ENCODE assay signal across 8 cellular contexts in genomic region chr11:85810521-85810870, GRCh38. TPM values are rescaled to one million over a fixed set of nuclear protein-coding genes. Genes with fewer than 3 reads are reported as not detected.
DNase-seq lines count a peak whose midpoint lies in the region; ATAC-seq, FAIRE-seq and TF ChIP-seq lines count a peak whose summit lies in the region.

No MANE protein-coding gene starts in this region.

- ATAC-seq in Right ventricle myocardium superior (ENCODE audit: poor library complexity) (peak; percentile 3), Right ventricle myocardium inferior (no peak), upper lobe of right lung (no peak)

- H3K4me3 ChIP-seq in breast epithelium (peak overlapping the region; percentile 49 to 76 (median 73)), mesenchymal stem cell (ENCODE audit: insufficient read depth in 1 of 2, low read depth in 1 of 2, low read length in 2 of 2) (peak overlapping the region; percentile 73 to 84), upper lobe of right lung (peak overlapping the region; percentile 71)

- DNase-seq in Right ventricle myocardium superior (no peak), Right ventricle myocardium inferior (ENCODE audit: missing footprints) (no peak), breast epithelium (ENCODE audit: low spot score in 2 of 2) (no peak), mesenchymal stem cell (no peak), upper lobe of right lung (no peak), DMS153 treated with DMSO at 0.1 percent for 48 hours (lab: John Stamatoyannopoulos, UW; ENCODE audit: unreplicated experiment) (no peak), NOMO-1 treated with dmso at 0.1 percent for 144 hours (lab: John Stamatoyannopoulos, UW; ENCODE audit: unreplicated experiment) (no peak), GM12892 (ENCODE audit: insufficient read length) (no peak)

- no peak overlapping the region for H4K8ac ChIP-seq in mesenchymal stem cell (ENCODE audit: low read length)

- H3K27me3 ChIP-seq in breast epithelium (no peaks in the 10 kb centered on the region), mesenchymal stem cell (ENCODE audit: control insufficient read depth in 1 of 2, insufficient read depth in 1 of 2, low read length in 2 of 2) (no peaks in the 10 kb centered on the region), upper lobe of right lung (no peaks in the 10 kb centered on the region)

- peak overlapping the region; percentile 38 to 49 for H3K27ac ChIP-seq in breast epithelium
- H3K27ac ChIP-seq in mesenchymal stem cell (ENCODE audit: low read length, poor library complexity, severe bottlenecking): no peak overlapping the region
- peak overlapping the region; percentile 66 for H3K27ac ChIP-seq in upper lobe of right lung

- H2BK120ac ChIP-seq in mesenchymal stem cell (ENCODE audit: low read depth, low read length): no peak overlapping the region

- no peak overlapping the region for H2BK12ac ChIP-seq in mesenchymal stem cell (ENCODE audit: low read length in 2 of 2)

- no peak for TF ChIP-seq CTCF in breast epithelium (IDR thresholded peaks at IDR 0.05)
- no peak for TF ChIP-seq CTCF in upper lobe of right lung (IDR thresholded peaks at IDR 0.05)

- H3K36me3 ChIP-seq in breast epithelium: no peaks in the 10 kb centered on the region
- no peaks in the 10 kb centered on the region for H3K36me3 ChIP-seq in mesenchymal stem cell (ENCODE audit: control insufficient read depth in 1 of 2, insufficient read depth in 2 of 2, low read depth in 1 of 2, low read length in 2 of 2)
- H3K36me3 ChIP-seq in upper lobe of right lung: no peaks in the 10 kb centered on the region

- no peak overlapping the region for H3K4ac ChIP-seq in mesenchymal stem cell (ENCODE audit: low read depth in 1 of 2, low read length in 2 of 2)

- peak overlapping the region; percentile 96 for H3K4me2 ChIP-seq in mesenchymal stem cell (ENCODE audit: low read length, poor library complexity, severe bottlenecking)

- H3K9ac ChIP-seq in mesenchymal stem cell (ENCODE audit: low read length): peak overlapping the region; percentile 73

- no peak for FAIRE-seq in GM12892 (lab: Jason Lieb, UNC)

- H3K23ac ChIP-seq in mesenchymal stem cell (ENCODE audit: low read length in 2 of 2): peak overlapping the region in 1 of 2 experiments; percentile 64

- peaks cover 3% of the 10 kb centered on the region for H3K79me1 ChIP-seq in mesenchymal stem cell (replicated peaks; ENCODE audit: low read length, poor library complexity, severe bottlenecking)

- no peaks in the 10 kb centered on the region for H3K9me3 ChIP-seq in breast epithelium
- no peaks in the 10 kb centered on the region for H3K9me3 ChIP-seq in mesenchymal stem cell (ENCODE audit: control insufficient read depth, low read length)
- no peaks in the 10 kb centered on the region for H3K9me3 ChIP-seq in upper lobe of right lung

- no peak overlapping the region for H2AK5ac ChIP-seq in mesenchymal stem cell (ENCODE audit: low read length, severe bottlenecking)

- H3K14ac ChIP-seq in mesenchymal stem cell (ENCODE audit: low read length in 2 of 2): no peak overlapping the region

- 9% methylated on average over 8 of the region's 10 CpGs for WGBS in mesenchymal stem cell

- intact Hi-C loops in Right ventricle myocardium superior (cut with DNase I): loop anchor here (10.0 kb wide), 1 partner anchor 116 kb away; no protein-coding TSS in a partner anchor
- intact Hi-C loops in Right ventricle myocardium inferior (cut with DNase I): no loop called here
- intact Hi-C loops in breast epithelium (cut with DNase I; ENCODE audit: low total_unique reads): no loop called here
- intact Hi-C loops in upper lobe of right lung (cut with DNase I): no loop called here

- no peak for TF ChIP-seq POLR2A in breast epithelium (IDR thresholded peaks at IDR 0.05)
- no peak for TF ChIP-seq POLR2A in GM12892 (IDR thresholded peaks at IDR 0.05; ENCODE audit: low read depth, low read length)

- H3K18ac ChIP-seq in mesenchymal stem cell (ENCODE audit: low read depth in 1 of 2, low read length in 2 of 2): peak overlapping the region in 1 of 2 experiments; percentile 28

- H2BK15ac ChIP-seq in mesenchymal stem cell (ENCODE audit: low read depth, poor library complexity, severe bottlenecking): no peak overlapping the region

- no peak overlapping the region for H4K91ac ChIP-seq in mesenchymal stem cell (ENCODE audit: low read length)

- H3K4me1 ChIP-seq in breast epithelium: peaks cover 0 to 4% of the 10 kb centered on the region in 2 donors
- peaks cover 12% of the 10 kb centered on the region for H3K4me1 ChIP-seq in mesenchymal stem cell (ENCODE audit: control insufficient read depth, insufficient read depth, low read depth, low read length)
- peaks cover 15% of the 10 kb centered on the region for H3K4me1 ChIP-seq in upper lobe of right lung

- H2AFZ ChIP-seq in mesenchymal stem cell (ENCODE audit: low read depth, low read length): peak overlapping the region; percentile 83

- H2BK5ac ChIP-seq in mesenchymal stem cell (ENCODE audit: low read depth, low read length, poor library complexity, severe bottlenecking): no peak overlapping the region

RNA-seq across cellular contexts. Expression of gene SYTL2, which starts 0.4 kb away (rescaled TPM):
- total RNA-seq in Right ventricle myocardium superior (4.0 TPM), Right ventricle myocardium inferior (2.4 TPM), breast epithelium (100 to 1,000 TPM in 2 of 3 donors, 10 to 100 TPM in 1; 10.1 to 189 (median 120) TPM), upper lobe of right lung (36.5 TPM)
- 2.3 TPM for polyA plus RNA-seq in mesenchymal stem cell (2013, experiment 1 of 2)
- polyA plus RNA-seq in mesenchymal stem cell (2013, experiment 2 of 2): 2.1 TPM
- polyA plus RNA-seq in GM12892 (2012; ENCODE audit: missing spikeins): 0.49 TPM

RNA-seq across cellular contexts. Expression of gene CCDC83, which starts 44.7 kb away (rescaled TPM):
- not detected for total RNA-seq in Right ventricle myocardium superior
- total RNA-seq in Right ventricle myocardium inferior: not detected
- under 1 TPM in 1 of 3 donors, not detected in 2; 0.33 TPM for total RNA-seq in breast epithelium
- not detected for polyA plus RNA-seq in mesenchymal stem cell (2013, experiment 1 of 2)
- polyA plus RNA-seq in mesenchymal stem cell (2013, experiment 2 of 2): not detected
- not detected for total RNA-seq in upper lobe of right lung
- 0.28 TPM for polyA plus RNA-seq in GM12892 (2012; ENCODE audit: missing spikeins)
